Comparison of ENCODE assay signal across 8 cellular contexts in the genomic region with DNA sequence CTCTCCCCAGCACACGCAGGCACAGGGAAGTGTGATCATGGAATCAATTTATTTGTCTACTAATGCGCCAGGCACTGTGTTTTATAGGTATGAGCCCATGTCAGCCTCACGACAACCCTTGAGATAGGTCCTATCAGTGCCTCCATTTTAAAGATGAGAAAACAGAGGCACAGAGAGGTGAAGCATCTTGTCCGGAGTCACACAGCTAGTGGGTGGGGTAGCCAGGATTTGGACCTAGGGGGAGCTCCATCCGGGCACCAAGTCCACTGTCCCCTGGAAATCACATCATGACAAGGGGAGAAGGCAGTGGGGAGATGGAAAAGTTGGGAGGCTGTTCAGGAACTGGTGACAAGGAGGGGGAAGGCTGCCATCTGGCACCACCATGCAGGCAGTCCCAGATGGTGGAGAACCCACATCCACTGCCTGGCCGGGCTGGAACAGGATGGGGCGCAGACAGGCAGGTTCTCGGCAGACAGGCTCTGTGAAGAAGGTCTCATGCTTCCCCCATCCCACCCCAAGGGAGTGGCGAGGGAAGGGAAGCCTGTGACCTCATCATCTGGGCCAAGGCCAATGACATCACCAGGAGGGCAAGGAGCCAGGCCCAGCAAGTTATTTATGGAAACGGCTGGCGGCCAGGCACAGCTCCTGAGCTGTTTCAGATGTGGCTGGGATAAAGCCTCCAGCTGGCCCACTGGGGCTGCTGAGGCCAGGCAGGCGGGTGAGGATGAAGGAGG.
DNase-seq lines count a peak whose midpoint lies in the region; ATAC-seq and TF ChIP-seq lines count a peak whose summit lies in the region.

No MANE protein-coding gene starts in this region.

- H3K4me3 Mint-ChIP-seq in Calu3 (ENCODE audit: low read depth, unreplicated experiment) = no peak overlapping the region
- H3K4me3 Mint-ChIP-seq in naive thymus-derived CD4-positive, alpha-beta T cell = no peak overlapping the region

- POLR2A ChIA-PET in naive thymus-derived CD4-positive, alpha-beta T cell (lab: Charles Lee) = no interaction called here

- no peaks in the 10 kb centered on the region for H3K27me3 ChIP-seq in naive thymus-derived CD4-positive, alpha-beta T cell (ENCODE audit: control insufficient read depth in 2 of 2, insufficient read depth in 2 of 2, low read length in 2 of 2)

- CTCF ChIA-PET in Calu3 (lab: Charles Lee) = interaction anchor here (0.6 to 0.7 kb wide), 2 partner anchors 23 to 58 kb away, joined by 3 read pairs; no protein-coding TSS in a partner anchor
- CTCF ChIA-PET in naive thymus-derived CD4-positive, alpha-beta T cell (lab: Charles Lee) = no interaction called here

- H3K4me3 ChIP-seq in epithelial cell of proximal tubule (ENCODE audit: low read depth, low read length) = no peak overlapping the region
- H3K4me3 ChIP-seq in naive thymus-derived CD4-positive, alpha-beta T cell (ENCODE audit: low read length) = no peak overlapping the region

- BruUV-seq in Calu3 (replicated peaks; lab: Mats Ljungman, UMichigan) = no TSS peak

- H3K27ac Mint-ChIP-seq in Calu3 (ENCODE audit: unreplicated experiment) = no peak overlapping the region
- no peak overlapping the region for H3K27ac Mint-ChIP-seq in naive thymus-derived CD4-positive, alpha-beta T cell

- H3K27me3 Mint-ChIP-seq in Calu3 (ENCODE audit: unreplicated experiment) = peaks cover 91% of the 10 kb centered on the region
- no peaks in the 10 kb centered on the region for H3K27me3 Mint-ChIP-seq in naive thymus-derived CD4-positive, alpha-beta T cell

- H3K9me3 Mint-ChIP-seq in Calu3 (ENCODE audit: low read depth, unreplicated experiment) = no peaks in the 10 kb centered on the region
- no peaks in the 10 kb centered on the region for H3K9me3 Mint-ChIP-seq in naive thymus-derived CD4-positive, alpha-beta T cell

- TF ChIP-seq CTCF in Calu3 (IDR thresholded peaks at IDR 0.05; ENCODE audit: unreplicated experiment) = no peak
- no peak for TF ChIP-seq CTCF in epithelial cell of proximal tubule (conservative IDR thresholded peaks at IDR 0.05; ENCODE audit: low read depth, low read length)

- no peaks in the 10 kb centered on the region for H3K36me3 Mint-ChIP-seq in Calu3 (ENCODE audit: insufficient read depth, unreplicated experiment)
- H3K36me3 Mint-ChIP-seq in naive thymus-derived CD4-positive, alpha-beta T cell = no peaks in the 10 kb centered on the region

- intact Hi-C loops in Calu3 (cut with micrococcal nuclease; ENCODE audit: unreplicated experiment) = no loop called here
- intact Hi-C loops in naive thymus-derived CD4-positive, alpha-beta T cell (cut with micrococcal nuclease) = loop anchor here in 1 of 2 donors (10.0 kb wide), 1 partner anchor 55 kb away; no protein-coding TSS in a partner anchor

- no peaks in the 10 kb centered on the region for H3K36me3 ChIP-seq in naive thymus-derived CD4-positive, alpha-beta T cell (ENCODE audit: control insufficient read depth in 2 of 3, insufficient read depth in 3 of 3, low read length in 3 of 3)

- ATAC-seq in naive thymus-derived CD4-positive, alpha-beta T cell = peak; percentile 14
- ATAC-seq in GM21447 (IDR thresholded peaks at IDR 0.05; ENCODE audit: unreplicated experiment) (no peak), HG03280 (IDR thresholded peaks at IDR 0.05; ENCODE audit: unreplicated experiment) (no peak), GM18519 (IDR thresholded peaks at IDR 0.05; ENCODE audit: low FRiP score, unreplicated experiment) (no peak)

- DNase-seq in Calu3 = peak; percentile 49
- peak; percentile 87 to 88 for DNase-seq in NCI-H524 (lab: John Stamatoyannopoulos, UW)
- peak; percentile 15 for DNase-seq in epithelial cell of proximal tubule (ENCODE audit: low read depth)
- DNase-seq in naive thymus-derived CD4-positive, alpha-beta T cell = no peak
- DNase-seq in DMS114 treated with DMSO at 0.1 percent for 48 hours (lab: John Stamatoyannopoulos, UW; ENCODE audit: unreplicated experiment) = no peak

- no peaks in the 10 kb centered on the region for H3K4me1 ChIP-seq in naive thymus-derived CD4-positive, alpha-beta T cell (ENCODE audit: control insufficient read depth in 2 of 2, insufficient read depth in 2 of 2, low read length in 2 of 2)

- no peak overlapping the region for H3K27ac ChIP-seq in naive thymus-derived CD4-positive, alpha-beta T cell (ENCODE audit: low read depth, low read length)

- no peaks in the 10 kb centered on the region for H3K9me3 ChIP-seq in naive thymus-derived CD4-positive, alpha-beta T cell (ENCODE audit: control insufficient read depth in 2 of 3, low read length in 3 of 3)

- H3K4me1 Mint-ChIP-seq in Calu3 (ENCODE audit: low read depth, unreplicated experiment) = no peaks in the 10 kb centered on the region
- H3K4me1 Mint-ChIP-seq in naive thymus-derived CD4-positive, alpha-beta T cell = peaks cover 0 to 5% (median 0%) of the 10 kb centered on the region in 7 donors

Comparison
In these comparisons a context has a peak if more than half of its experiments do, and no peak if none do; other contexts are left out.
1. DNase-seq: peak in Calu3 (single experiment), NCI-H524 (2 of 2) and epithelial cell of proximal tubule (single experiment); none in naive thymus-derived CD4-positive, alpha-beta T cell (0 of 9) and DMS114 treated with DMSO at 0.1 percent for 48 hours (single experiment).